ENCODE assay signal across 8 cellular contexts in genomic region chr10:48523820-48524758, GRCh38.
DNase-seq lines count a peak whose midpoint lies in the region; ATAC-seq and TF ChIP-seq lines count a peak whose summit lies in the region.

No MANE protein-coding gene starts in this region.

- WGBS in gastroesophageal sphincter (ENCODE audit: low coverage in 1 of 2), 2 donors, result 73% methylated on average over 3 of the region's 93 CpGs; no CpG with 5 or more reads in 1 of the 2 donors
- WGBS in prostate gland, result 14% methylated on average over 23 of the region's 93 CpGs

- peak in 3 of 4 experiments; percentile 4 to 66 (median 44) for TF ChIP-seq CTCF in gastroesophageal sphincter (IDR thresholded peaks at IDR 0.05)
- TF ChIP-seq CTCF in prostate gland (IDR thresholded peaks at IDR 0.05), result peak in 1 of 4 experiments; percentile 40

- intact Hi-C loops in prostate gland (cut with DNase I), result no loop called here

- TF ChIP-seq POLR2A in gastroesophageal sphincter (IDR thresholded peaks at IDR 0.05), result no peak
- no peak for TF ChIP-seq POLR2A in prostate gland (IDR thresholded peaks at IDR 0.05)

- H3K4me3 ChIP-seq in SJSA1, result peak overlapping the region; percentile 44
- H3K4me3 ChIP-seq in gastroesophageal sphincter, result peak overlapping the region; percentile 29 to 58
- H3K4me3 ChIP-seq in prostate gland, result peak overlapping the region; percentile 27 to 36

- no peaks in the 10 kb centered on the region for H3K9me3 ChIP-seq in SJSA1 (replicated peaks)
- no peaks in the 10 kb centered on the region for H3K9me3 ChIP-seq in gastroesophageal sphincter
- no peaks in the 10 kb centered on the region for H3K9me3 ChIP-seq in prostate gland

- H3K27ac ChIP-seq in SJSA1 (no peak overlapping the region), gastroesophageal sphincter (peak overlapping the region in 3 of 4 donors; percentile 57 to 76 (median 61)), prostate gland (no peak overlapping the region)

- H3K4me1 ChIP-seq in SJSA1 (replicated peaks), result peaks cover 25% of the 10 kb centered on the region
- peaks cover 0 to 38% (median 10%) of the 10 kb centered on the region in 3 donors for H3K4me1 ChIP-seq in gastroesophageal sphincter
- H3K4me1 ChIP-seq in prostate gland (replicated peaks), result no peaks in the 10 kb centered on the region

- no peak for TF ChIP-seq EP300 in gastroesophageal sphincter (IDR thresholded peaks at IDR 0.05)

- ATAC-seq in gastroesophageal sphincter, result peak; percentile 11
- ATAC-seq in GM19324 (IDR thresholded peaks at IDR 0.05; ENCODE audit: low FRiP score, unreplicated experiment), result no peak

- H3K36me3 ChIP-seq in SJSA1 (no peaks in the 10 kb centered on the region; the same call in 1 of the 2 replicates), gastroesophageal sphincter (no peaks in the 10 kb centered on the region), prostate gland (no peaks in the 10 kb centered on the region)

- DNase-seq in activated CD4-positive, alpha-beta T cell treated with anti-CD3 and anti-CD28 coated beads for 48 hours, result peak; percentile 33
- DNase-seq in activated CD4-positive, alpha-beta T cell treated with anti-CD3 and anti-CD28 coated beads, Interleukin-2, amount 50 U/mL, for 1 hour, result no peak
- DNase-seq in SJSA1 (ENCODE audit: low read depth in 1 of 2, low spot score in 2 of 2) (peak in 1 of 2 experiments; percentile 23), prostate gland (ENCODE audit: low spot score) (no peak), cerebellar nuclear complex (lab: John Stamatoyannopoulos, UW) (no peak), NCI-H2196 treated with DMSO at 0.1 percent for 48 hours (lab: John Stamatoyannopoulos, UW; ENCODE audit: unreplicated experiment) (no peak)

- peaks cover 14% of the 10 kb centered on the region for H3K27me3 ChIP-seq in SJSA1 (replicated peaks)
- no peaks in the 10 kb centered on the region for H3K27me3 ChIP-seq in gastroesophageal sphincter
- H3K27me3 ChIP-seq in prostate gland (replicated peaks; ENCODE audit: insufficient read depth), result no peaks in the 10 kb centered on the region

Comparison
In these comparisons a context has a peak if more than half of its experiments do, and no peak if none do; other contexts are left out.
1. H3K27ac ChIP-seq: peak in gastroesophageal sphincter (3 of 4); none in SJSA1 (single experiment) and prostate gland (0 of 2).
2. Peak in every context shown above with its lines, with median percentiles within 50 percentile points of each other: H3K4me3 ChIP-seq.